In the genomic region with DNA sequence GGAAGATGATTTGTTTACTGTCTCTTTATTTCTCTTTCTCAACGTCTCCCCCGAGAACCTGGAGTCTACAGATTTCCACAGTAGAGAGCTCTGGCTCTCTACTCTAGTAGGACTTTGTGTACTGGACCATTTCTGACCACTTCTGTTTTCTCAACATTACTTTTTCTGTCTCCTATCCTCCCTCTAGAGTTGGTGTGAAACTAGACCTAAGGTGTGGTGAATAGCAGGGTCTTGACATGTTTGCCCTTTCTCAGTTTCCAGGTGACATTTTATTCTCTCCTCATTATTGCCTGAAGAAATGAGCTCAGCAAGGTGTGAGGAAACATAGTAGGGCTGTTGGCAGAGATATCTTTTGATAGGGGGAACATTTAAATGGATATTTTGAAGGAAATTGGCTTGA, we compare ENCODE assay signal across 10 cellular contexts.
A peak's percentile ranks its signal among the peaks of the same experiment; 100 is the strongest.
DNase-seq lines count a peak whose midpoint lies in the region; ATAC-seq and TF ChIP-seq lines count a peak whose summit lies in the region.
"Had no signal": no experiment of that assay in that cellular context is flagged by ENCODE, and none has a peak within 500 bp of the region (broad histone marks: within the 10 kb centered on the region; RNA-seq: fewer than 3 reads in every experiment).

No MANE protein-coding gene starts in this region.

- no peaks in the 10 kb centered on the region; a peak in 1 of 4 replicates for H3K4me1 ChIP-seq in SK-N-SH (ENCODE audit: control insufficient read depth in 1 of 2, insufficient read depth in 2 of 2, low read depth in 1 of 2, low read length in 1 of 2)

- no peak for TF ChIP-seq CTCF in activated CD8-positive, alpha-beta T cell treated with anti-CD3 and anti-CD28 coated beads for 36 hours (IDR thresholded peaks at IDR 0.05)
- TF ChIP-seq CTCF in SK-N-SH (IDR thresholded peaks at IDR 0.05): no peak

- POLR2A ChIA-PET in activated CD8-positive, alpha-beta T cell treated with anti-CD3 and anti-CD28 coated beads for 36 hours (lab: Charles Lee): interaction anchor here (0.6 to 1.4 kb wide), 2 partner anchors 64 to 144 kb away, joined by 3 to 6 read pairs; no protein-coding TSS in a partner anchor
- POLR2A ChIA-PET in SK-N-SH (lab: Yijun Ruan, JAX): no interaction called here

- no peak overlapping the region for H3K4me2 ChIP-seq in SK-N-SH

- H3K9me3 Mint-ChIP-seq in activated CD8-positive, alpha-beta T cell treated with anti-CD3 and anti-CD28 coated beads for 36 hours: peaks cover 2% of the 10 kb centered on the region

- ATAC-seq in GM18502 (IDR thresholded peaks at IDR 0.05; ENCODE audit: poor library complexity, unreplicated experiment): peak; percentile 86
- peak; percentile 64 for ATAC-seq in GM19463 (IDR thresholded peaks at IDR 0.05; ENCODE audit: unreplicated experiment)
- ATAC-seq in HG02981 (IDR thresholded peaks at IDR 0.05; ENCODE audit: unreplicated experiment): peak; percentile 72
- no peak for ATAC-seq in activated CD8-positive, alpha-beta T cell treated with anti-CD3 and anti-CD28 coated beads for 36 hours

- H3K9me3 ChIP-seq in SK-N-SH: no peaks in the 10 kb centered on the region
- H3K9me3 ChIP-seq: SJSA1 had no signal

- CTCF ChIA-PET in activated CD8-positive, alpha-beta T cell treated with anti-CD3 and anti-CD28 coated beads for 36 hours (lab: Charles Lee): interaction anchor here (1.4 kb wide), 1 partner anchor 9 kb away, joined by 4 read pairs; no protein-coding TSS in a partner anchor
- CTCF ChIA-PET in SK-N-SH (lab: Yijun Ruan, JAX): no interaction called here

- H2AFZ ChIP-seq in SK-N-SH (ENCODE audit: low read depth): no peak overlapping the region

- intact Hi-C loops in activated CD8-positive, alpha-beta T cell treated with anti-CD3 and anti-CD28 coated beads for 36 hours (cut with micrococcal nuclease): loop anchor here (5.0 kb wide), 2 partner anchors 45 to 60 kb away; no protein-coding TSS in a partner anchor

- H3K27me3 ChIP-seq in SK-N-SH (ENCODE audit: insufficient read depth): no peaks in the 10 kb centered on the region
- H3K27me3 ChIP-seq: SJSA1 had no signal

- no peak for TF ChIP-seq RAD21 in SK-N-SH (IDR thresholded peaks at IDR 0.05; ENCODE audit: low read length)

- DNase-seq in activated CD8-positive, alpha-beta T cell treated with anti-CD3 and anti-CD28 coated beads for 36 hours: no peak
- no peak for DNase-seq in NCI-H1694 treated with DMSO at 0.1 percent for 48 hours (lab: John Stamatoyannopoulos, UW)
- no peak for DNase-seq in SK-N-SH
- no peak for DNase-seq in HCEC 1CT
- no peak for DNase-seq in cerebellar cortex (ENCODE audit: low spot score)
- DNase-seq: NCI-H524 treated with DMSO at 0.1 percent for 48 hours had no signal

- peak overlapping the region; percentile 17 for H3K27ac Mint-ChIP-seq in activated CD8-positive, alpha-beta T cell treated with anti-CD3 and anti-CD28 coated beads for 36 hours

- 95% methylated on average over 2 of the region's 2 CpGs for WGBS in SK-N-SH (ENCODE audit: low lambda C conversion rate)

- no peak overlapping the region for H3K9ac ChIP-seq in SK-N-SH

- H3K27me3 Mint-ChIP-seq in activated CD8-positive, alpha-beta T cell treated with anti-CD3 and anti-CD28 coated beads for 36 hours: no peaks in the 10 kb centered on the region

- H3K36me3 Mint-ChIP-seq in activated CD8-positive, alpha-beta T cell treated with anti-CD3 and anti-CD28 coated beads for 36 hours (ENCODE audit: low read depth): peaks cover 9% of the 10 kb centered on the region

- no peak overlapping the region for H3K27ac ChIP-seq in SK-N-SH (ENCODE audit: low read depth in 2 of 2, low read length in 1 of 2)
- H3K27ac ChIP-seq: SJSA1 had no signal

- peaks cover 53% of the 10 kb centered on the region for H3K4me1 Mint-ChIP-seq in activated CD8-positive, alpha-beta T cell treated with anti-CD3 and anti-CD28 coated beads for 36 hours (ENCODE audit: low read depth)

- H3K79me2 ChIP-seq in SK-N-SH (ENCODE audit: insufficient read depth): no peaks in the 10 kb centered on the region

- no peak overlapping the region for H3K4me3 Mint-ChIP-seq in activated CD8-positive, alpha-beta T cell treated with anti-CD3 and anti-CD28 coated beads for 36 hours

- no peak overlapping the region for H3K4me3 ChIP-seq in SK-N-SH (ENCODE audit: low read depth in 2 of 2, low read length in 1 of 2)
- H3K4me3 ChIP-seq: SJSA1 had no signal

- TF ChIP-seq EP300 in SK-N-SH (IDR thresholded peaks at IDR 0.05; ENCODE audit: borderline replicate concordance in 1 of 2, low read depth in 1 of 2, low read length in 1 of 2): no peak

- H3F3A ChIP-seq in SK-N-SH (replicated peaks; ENCODE audit: insufficient read depth): peaks cover 5% of the 10 kb centered on the region

- H3K36me3 ChIP-seq in SK-N-SH (replicated peaks in 1 of 2; ENCODE audit: control insufficient read depth in 1 of 2, insufficient read depth in 2 of 2, low read length in 1 of 2): no peaks in the 10 kb centered on the region
- H3K36me3 ChIP-seq: SJSA1 had no signal

- no peaks in the 10 kb centered on the region for H3K9me2 ChIP-seq in SK-N-SH

- H4K20me1 ChIP-seq in SK-N-SH (ENCODE audit: insufficient read depth): no peaks in the 10 kb centered on the region

TF ChIP-seq in SK-N-SH, 30 proteins besides CTCF, POLR2A, EP300 and RAD21:
- TF ChIP-seq GATA2 (CRISPR knock-in tag; IDR thresholded peaks at IDR 0.05): no peak
- TF ChIP-seq, protein P1, sequence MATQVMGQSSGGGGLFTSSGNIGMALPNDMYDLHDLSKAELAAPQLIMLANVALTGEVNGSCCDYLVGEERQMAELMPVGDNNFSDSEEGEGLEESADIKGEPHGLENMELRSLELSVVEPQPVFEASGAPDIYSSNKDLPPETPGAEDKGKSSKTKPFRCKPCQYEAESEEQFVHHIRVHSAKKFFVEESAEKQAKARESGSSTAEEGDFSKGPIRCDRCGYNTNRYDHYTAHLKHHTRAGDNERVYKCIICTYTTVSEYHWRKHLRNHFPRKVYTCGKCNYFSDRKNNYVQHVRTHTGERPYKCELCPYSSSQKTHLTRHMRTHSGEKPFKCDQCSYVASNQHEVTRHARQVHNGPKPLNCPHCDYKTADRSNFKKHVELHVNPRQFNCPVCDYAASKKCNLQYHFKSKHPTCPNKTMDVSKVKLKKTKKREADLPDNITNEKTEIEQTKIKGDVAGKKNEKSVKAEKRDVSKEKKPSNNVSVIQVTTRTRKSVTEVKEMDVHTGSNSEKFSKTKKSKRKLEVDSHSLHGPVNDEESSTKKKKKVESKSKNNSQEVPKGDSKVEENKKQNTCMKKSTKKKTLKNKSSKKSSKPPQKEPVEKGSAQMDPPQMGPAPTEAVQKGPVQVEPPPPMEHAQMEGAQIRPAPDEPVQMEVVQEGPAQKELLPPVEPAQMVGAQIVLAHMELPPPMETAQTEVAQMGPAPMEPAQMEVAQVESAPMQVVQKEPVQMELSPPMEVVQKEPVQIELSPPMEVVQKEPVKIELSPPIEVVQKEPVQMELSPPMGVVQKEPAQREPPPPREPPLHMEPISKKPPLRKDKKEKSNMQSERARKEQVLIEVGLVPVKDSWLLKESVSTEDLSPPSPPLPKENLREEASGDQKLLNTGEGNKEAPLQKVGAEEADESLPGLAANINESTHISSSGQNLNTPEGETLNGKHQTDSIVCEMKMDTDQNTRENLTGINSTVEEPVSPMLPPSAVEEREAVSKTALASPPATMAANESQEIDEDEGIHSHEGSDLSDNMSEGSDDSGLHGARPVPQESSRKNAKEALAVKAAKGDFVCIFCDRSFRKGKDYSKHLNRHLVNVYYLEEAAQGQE (IDR thresholded peaks at IDR 0.05; ENCODE audit: low read depth, low read length): no peak
- TF ChIP-seq RFX5 (IDR thresholded peaks at IDR 0.05; ENCODE audit: low read length): no peak
- TF ChIP-seq MEF2A (IDR thresholded peaks at IDR 0.05; ENCODE audit: borderline replicate concordance, low read depth): no peak
- no peak for TF ChIP-seq JUND (IDR thresholded peaks at IDR 0.05)
- TF ChIP-seq, protein P2, sequence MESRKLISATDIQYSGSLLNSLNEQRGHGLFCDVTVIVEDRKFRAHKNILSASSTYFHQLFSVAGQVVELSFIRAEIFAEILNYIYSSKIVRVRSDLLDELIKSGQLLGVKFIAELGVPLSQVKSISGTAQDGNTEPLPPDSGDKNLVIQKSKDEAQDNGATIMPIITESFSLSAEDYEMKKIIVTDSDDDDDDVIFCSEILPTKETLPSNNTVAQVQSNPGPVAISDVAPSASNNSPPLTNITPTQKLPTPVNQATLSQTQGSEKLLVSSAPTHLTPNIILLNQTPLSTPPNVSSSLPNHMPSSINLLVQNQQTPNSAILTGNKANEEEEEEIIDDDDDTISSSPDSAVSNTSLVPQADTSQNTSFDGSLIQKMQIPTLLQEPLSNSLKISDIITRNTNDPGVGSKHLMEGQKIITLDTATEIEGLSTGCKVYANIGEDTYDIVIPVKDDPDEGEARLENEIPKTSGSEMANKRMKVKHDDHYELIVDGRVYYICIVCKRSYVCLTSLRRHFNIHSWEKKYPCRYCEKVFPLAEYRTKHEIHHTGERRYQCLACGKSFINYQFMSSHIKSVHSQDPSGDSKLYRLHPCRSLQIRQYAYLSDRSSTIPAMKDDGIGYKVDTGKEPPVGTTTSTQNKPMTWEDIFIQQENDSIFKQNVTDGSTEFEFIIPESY (IDR thresholded peaks at IDR 0.05; ENCODE audit: borderline replicate concordance, low read depth): no peak
